Comparison of ENCODE assay signal across 10 cellular contexts in the genomic region with DNA sequence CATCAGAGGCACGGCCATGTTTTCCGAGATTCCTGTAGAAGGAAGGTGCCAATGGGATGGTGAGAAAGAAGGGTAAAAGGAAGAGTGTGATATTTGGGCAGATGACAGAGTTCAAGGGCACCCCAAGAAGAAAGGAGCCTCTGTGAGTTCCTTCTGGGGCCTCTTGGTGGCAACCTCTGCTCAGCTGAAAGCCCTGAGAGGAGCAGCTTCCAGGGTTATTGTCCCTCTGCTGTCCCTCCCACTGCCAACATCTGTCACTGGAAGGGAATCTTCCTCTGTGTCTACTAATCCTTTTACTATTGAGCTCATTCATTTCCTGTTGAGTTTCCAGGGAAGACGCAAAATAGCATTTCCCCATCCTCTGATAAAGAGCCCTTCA. TPM values are rescaled to one million over a fixed set of nuclear protein-coding genes. Genes with fewer than 3 reads are reported as not detected.
DNase-seq lines count a peak whose midpoint lies in the region; TF ChIP-seq lines count a peak whose summit lies in the region.
"Had no signal": no experiment of that assay in that cellular context is flagged by ENCODE, and none has a peak within 500 bp of the region (broad histone marks: within the 10 kb centered on the region; RNA-seq: fewer than 3 reads in every experiment).

No MANE protein-coding gene starts in this region.

- H3K27ac Mint-ChIP-seq in activated naive CD8-positive, alpha-beta T cell treated with anti-CD3 and anti-CD28 coated beads for 36 hours = no peak overlapping the region
- H3K27ac Mint-ChIP-seq: IgD-negative memory B cell had no signal

- H3K27ac ChIP-seq in adrenal gland = peak overlapping the region in 2 of 5 donors; percentile 19 to 64

- peak; percentile 42 for DNase-seq in GM03348 (ENCODE audit: low spot score)
- peak in 6 of 7 donors; percentile 43 to 68 (median 59) for DNase-seq in adrenal gland
- peak; percentile 71 for DNase-seq in midbrain (lab: John Stamatoyannopoulos, UW)
- no peak for DNase-seq in SIG-M5 treated with dmso at 0.1 percent for 504 hours (lab: John Stamatoyannopoulos, UW; ENCODE audit: unreplicated experiment)
- DNase-seq in activated naive CD8-positive, alpha-beta T cell treated with anti-CD3 and anti-CD28 coated beads for 36 hours = no peak
- DNase-seq in MG63 = no peak
- no peak for DNase-seq in NCI-H774 (lab: John Stamatoyannopoulos, UW)

- no peak overlapping the region for H3K4me3 Mint-ChIP-seq in activated naive CD8-positive, alpha-beta T cell treated with anti-CD3 and anti-CD28 coated beads for 36 hours
- H3K4me3 Mint-ChIP-seq: IgD-negative memory B cell had no signal

- no peaks in the 10 kb centered on the region for H3K9me3 Mint-ChIP-seq in activated naive CD8-positive, alpha-beta T cell treated with anti-CD3 and anti-CD28 coated beads for 36 hours
- H3K9me3 Mint-ChIP-seq: IgD-negative memory B cell had no signal

- H3K27me3 Mint-ChIP-seq in activated naive CD8-positive, alpha-beta T cell treated with anti-CD3 and anti-CD28 coated beads for 36 hours = peaks cover 8% of the 10 kb centered on the region

- H3K4me3 ChIP-seq in adrenal gland = no peak overlapping the region
- no peak overlapping the region for H3K4me3 ChIP-seq in MG63

- peak; percentile 38; the same call in 1 of the 2 replicates for TF ChIP-seq RAD21 in Ishikawa (IDR thresholded peaks at IDR 0.05; ENCODE audit: low read depth)

- H3K4me1 ChIP-seq in adrenal gland (replicated peaks in 1 of 2) = peaks cover 9% of the 10 kb centered on the region in 2 donors

- peaks cover 3% of the 10 kb centered on the region for H3K4me1 Mint-ChIP-seq in activated naive CD8-positive, alpha-beta T cell treated with anti-CD3 and anti-CD28 coated beads for 36 hours

- TF ChIP-seq EP300 in Ishikawa (IDR thresholded peaks at IDR 0.05; ENCODE audit: borderline replicate concordance) = no peak

- H3K9me3 ChIP-seq in adrenal gland (replicated peaks in 1 of 3) (no peaks in the 10 kb centered on the region), MG63 (no peaks in the 10 kb centered on the region)

- H3K27me3 ChIP-seq in adrenal gland (no peaks in the 10 kb centered on the region), MG63 (no peaks in the 10 kb centered on the region)

- intact Hi-C loops in adrenal gland (cut with DNase I) = loop anchor here (5.0 to 10.0 kb wide), 2 partner anchors 522 to 530 kb away; no protein-coding TSS in a partner anchor

- WGBS in adrenal gland, 4 donors = 13 to 28% (median 23%) methylated on average over 3 of the region's 3 CpGs

- no peaks in the 10 kb centered on the region for H3K36me3 ChIP-seq in adrenal gland (replicated peaks in 1 of 2)
- no peaks in the 10 kb centered on the region for H3K36me3 ChIP-seq in MG63

- peak in 3 of 6 experiments; percentile 11 to 40 (median 18) for TF ChIP-seq CTCF in adrenal gland (IDR thresholded peaks at IDR 0.05)

- H3K36me3 Mint-ChIP-seq in activated naive CD8-positive, alpha-beta T cell treated with anti-CD3 and anti-CD28 coated beads for 36 hours = no peaks in the 10 kb centered on the region

- TF ChIP-seq POLR2A in adrenal gland (IDR thresholded peaks at IDR 0.05) = no peak

TF ChIP-seq in Ishikawa, 13 proteins besides CTCF, POLR2A, EP300 and RAD21:
- TF ChIP-seq TAF1 (IDR thresholded peaks at IDR 0.05; ENCODE audit: low read depth) = no peak
- no peak for TF ChIP-seq YY1 (IDR thresholded peaks at IDR 0.05; ENCODE audit: low read depth)
- no peak for TF ChIP-seq EGR1 (IDR thresholded peaks at IDR 0.05)

RNA-seq across cellular contexts. Expression of gene KCNK16, which starts 40.0 kb away (rescaled TPM):
- total RNA-seq in adrenal gland = not detected
- not detected for polyA plus RNA-seq in adrenal gland
- not detected for total RNA-seq in activated naive CD8-positive, alpha-beta T cell treated with anti-CD3 and anti-CD28 coated beads for 36 hours
- total RNA-seq in MG63 (2014; rRNA removed; shearing (Covaris generic); ENCODE audit: low replicate concordance) = not detected in 2 replicates
- total RNA-seq: mucosa of gallbladder had no signal
- polyA plus RNA-seq: IgD-negative memory B cell had no signal

RNA-seq across cellular contexts. Expression of gene KCNK17, which starts 48.3 kb away (rescaled TPM):
- under 1 TPM in 1 of 8 donors, not detected in 7; 0.36 TPM for total RNA-seq in adrenal gland
- polyA plus RNA-seq in adrenal gland = under 1 TPM; 0.10 to 0.16 (median 0.11) TPM
- total RNA-seq in activated naive CD8-positive, alpha-beta T cell treated with anti-CD3 and anti-CD28 coated beads for 36 hours = not detected
- total RNA-seq in MG63 (2014; rRNA removed; shearing (Covaris generic); ENCODE audit: low replicate concordance) = not detected in 2 replicates
- polyA plus RNA-seq: IgD-negative memory B cell had no signal

Comparison
In these comparisons a context has a peak if more than half of its experiments do, and no peak if none do; other contexts are left out.
1. DNase-seq: peak in GM03348 (single experiment), adrenal gland (6 of 7) and midbrain (single experiment); none in SIG-M5 treated with dmso at 0.1 percent for 504 hours (single experiment), activated naive CD8-positive, alpha-beta T cell treated with anti-CD3 and anti-CD28 coated beads for 36 hours (single experiment), MG63 (single experiment) and NCI-H774 (single experiment).